Comparison of ENCODE assay signal across 8 cellular contexts in the genomic region with DNA sequence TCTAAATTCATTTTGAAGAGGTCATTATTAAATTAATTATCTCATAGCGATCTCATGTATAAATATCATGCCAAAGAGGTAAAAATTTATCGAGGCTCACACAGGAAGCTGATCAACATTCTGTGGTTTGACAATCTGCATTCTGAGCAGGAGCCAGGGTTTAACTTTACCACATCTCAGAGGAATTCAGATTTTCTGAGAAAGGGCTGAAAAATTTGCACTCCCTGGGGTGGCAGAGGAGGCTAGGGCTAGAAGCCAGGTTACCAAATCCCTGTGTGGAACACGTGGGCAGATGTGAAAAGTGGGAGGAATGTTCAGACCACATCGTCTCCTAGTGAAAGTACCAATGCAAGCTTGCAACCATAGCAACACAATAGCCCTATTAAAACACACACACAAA.
DNase-seq lines count a peak whose midpoint lies in the region; ATAC-seq lines count a peak whose summit lies in the region.

No MANE protein-coding gene starts in this region.

- H3K36me3 ChIP-seq in HAP-1 (replicated peaks), result no peaks in the 10 kb centered on the region

- peaks cover 80% of the 10 kb centered on the region for H3K4me1 Mint-ChIP-seq in activated T-helper 1 cell treated with anti-CD3 and anti-CD28 coated beads, Interleukin-12 subunit alpha, Interleukin-12 subunit beta, Interleukin-2, Interleukin-4 antibody, amounts not matched to agents 30 ng/mL and 10 ng/mL and 1 ng/mL, durations not matched to agents 14 hours and 24 hours and 36 hours (ENCODE audit: low read depth)
- peaks cover 96% of the 10 kb centered on the region for H3K4me1 Mint-ChIP-seq in stimulated activated naive CD8-positive, alpha-beta T cell treated with anti-CD3 and anti-CD28 coated beads, Interleukin-15, Interleukin-2, amounts not matched to agents 100 ng/mL and 50 ng/mL, for 24 hours (ENCODE audit: low read depth)

- DNase-seq in DMS 273 (lab: John Stamatoyannopoulos, UW; ENCODE audit: unreplicated experiment) (peak; percentile 9), DMS 273 treated with DMSO at 0.1 percent for 48 hours (lab: John Stamatoyannopoulos, UW) (no peak), left ventricle myocardium superior (no peak), HAP-1 (ENCODE audit: low spot score in 2 of 2) (no peak), GM19238 (ENCODE audit: insufficient read length, low spot score) (no peak)
- no peak for DNase-seq in activated T-helper 1 cell treated with anti-CD3 and anti-CD28 coated beads, Interleukin-12 subunit alpha, Interleukin-12 subunit beta, Interleukin-2, Interleukin-4 antibody, amounts not matched to agents 30 ng/mL and 10 ng/mL and 1 ng/mL, durations not matched to agents 14 hours and 24 hours and 36 hours (ENCODE audit: low spot score)

- H3K9me3 Mint-ChIP-seq in activated T-helper 1 cell treated with anti-CD3 and anti-CD28 coated beads, Interleukin-12 subunit alpha, Interleukin-12 subunit beta, Interleukin-2, Interleukin-4 antibody, amounts not matched to agents 30 ng/mL and 10 ng/mL and 1 ng/mL, durations not matched to agents 14 hours and 24 hours and 36 hours, result peaks cover 26% of the 10 kb centered on the region
- peaks cover 20% of the 10 kb centered on the region for H3K9me3 Mint-ChIP-seq in stimulated activated naive CD8-positive, alpha-beta T cell treated with anti-CD3 and anti-CD28 coated beads, Interleukin-15, Interleukin-2, amounts not matched to agents 100 ng/mL and 50 ng/mL, for 24 hours

- peak overlapping the region; percentile 76 for H3K27ac Mint-ChIP-seq in activated T-helper 1 cell treated with anti-CD3 and anti-CD28 coated beads, Interleukin-12 subunit alpha, Interleukin-12 subunit beta, Interleukin-2, Interleukin-4 antibody, amounts not matched to agents 30 ng/mL and 10 ng/mL and 1 ng/mL, durations not matched to agents 14 hours and 24 hours and 36 hours
- H3K27ac Mint-ChIP-seq in stimulated activated naive CD8-positive, alpha-beta T cell treated with anti-CD3 and anti-CD28 coated beads, Interleukin-15, Interleukin-2, amounts not matched to agents 100 ng/mL and 50 ng/mL, for 24 hours, result peak overlapping the region; percentile 85

- H3K4me3 ChIP-seq in HAP-1, result no peak overlapping the region

- no peaks in the 10 kb centered on the region for H3K9me3 ChIP-seq in HAP-1

- no peaks in the 10 kb centered on the region for H3K4me1 ChIP-seq in HAP-1

- H3K27me3 Mint-ChIP-seq in activated T-helper 1 cell treated with anti-CD3 and anti-CD28 coated beads, Interleukin-12 subunit alpha, Interleukin-12 subunit beta, Interleukin-2, Interleukin-4 antibody, amounts not matched to agents 30 ng/mL and 10 ng/mL and 1 ng/mL, durations not matched to agents 14 hours and 24 hours and 36 hours (ENCODE audit: insufficient read depth), result peaks cover 2% of the 10 kb centered on the region
- no peaks in the 10 kb centered on the region for H3K27me3 Mint-ChIP-seq in stimulated activated naive CD8-positive, alpha-beta T cell treated with anti-CD3 and anti-CD28 coated beads, Interleukin-15, Interleukin-2, amounts not matched to agents 100 ng/mL and 50 ng/mL, for 24 hours

- peak; percentile 88 for ATAC-seq in left ventricle myocardium superior
- no peak for ATAC-seq in GM19351 (IDR thresholded peaks at IDR 0.05; ENCODE audit: unreplicated experiment)

- in situ Hi-C loops in HAP-1 (cut with MboI; ENCODE audit: low sequenced_read_pairs), result loop anchor here (25.0 kb wide), 1 partner anchor 1217 kb away; no protein-coding TSS in a partner anchor

- no peaks in the 10 kb centered on the region for H3K27me3 ChIP-seq in HAP-1 (ENCODE audit: low read depth)

- peak overlapping the region; percentile 19 for H3K4me3 Mint-ChIP-seq in activated T-helper 1 cell treated with anti-CD3 and anti-CD28 coated beads, Interleukin-12 subunit alpha, Interleukin-12 subunit beta, Interleukin-2, Interleukin-4 antibody, amounts not matched to agents 30 ng/mL and 10 ng/mL and 1 ng/mL, durations not matched to agents 14 hours and 24 hours and 36 hours
- H3K4me3 Mint-ChIP-seq in stimulated activated naive CD8-positive, alpha-beta T cell treated with anti-CD3 and anti-CD28 coated beads, Interleukin-15, Interleukin-2, amounts not matched to agents 100 ng/mL and 50 ng/mL, for 24 hours, result peak overlapping the region; percentile 27

- intact Hi-C loops in activated T-helper 1 cell treated with anti-CD3 and anti-CD28 coated beads, Interleukin-12 subunit alpha, Interleukin-12 subunit beta, Interleukin-2, Interleukin-4 antibody, amounts not matched to agents 30 ng/mL and 10 ng/mL and 1 ng/mL, durations not matched to agents 14 hours and 24 hours and 36 hours (cut with micrococcal nuclease), result loop anchor here (1.0 to 5.0 kb wide), 5 partner anchors 20 to 225 kb away; partner anchors contain the start of gene CD28
- intact Hi-C loops in left ventricle myocardium superior (cut with micrococcal nuclease), result no loop called here

- H3K36me3 Mint-ChIP-seq in activated T-helper 1 cell treated with anti-CD3 and anti-CD28 coated beads, Interleukin-12 subunit alpha, Interleukin-12 subunit beta, Interleukin-2, Interleukin-4 antibody, amounts not matched to agents 30 ng/mL and 10 ng/mL and 1 ng/mL, durations not matched to agents 14 hours and 24 hours and 36 hours (ENCODE audit: low read depth), result peaks cover 13% of the 10 kb centered on the region
- peaks cover 20% of the 10 kb centered on the region for H3K36me3 Mint-ChIP-seq in stimulated activated naive CD8-positive, alpha-beta T cell treated with anti-CD3 and anti-CD28 coated beads, Interleukin-15, Interleukin-2, amounts not matched to agents 100 ng/mL and 50 ng/mL, for 24 hours (ENCODE audit: low read depth)
